22 cellular contexts compared by ENCODE assay signal in the genomic region with DNA sequence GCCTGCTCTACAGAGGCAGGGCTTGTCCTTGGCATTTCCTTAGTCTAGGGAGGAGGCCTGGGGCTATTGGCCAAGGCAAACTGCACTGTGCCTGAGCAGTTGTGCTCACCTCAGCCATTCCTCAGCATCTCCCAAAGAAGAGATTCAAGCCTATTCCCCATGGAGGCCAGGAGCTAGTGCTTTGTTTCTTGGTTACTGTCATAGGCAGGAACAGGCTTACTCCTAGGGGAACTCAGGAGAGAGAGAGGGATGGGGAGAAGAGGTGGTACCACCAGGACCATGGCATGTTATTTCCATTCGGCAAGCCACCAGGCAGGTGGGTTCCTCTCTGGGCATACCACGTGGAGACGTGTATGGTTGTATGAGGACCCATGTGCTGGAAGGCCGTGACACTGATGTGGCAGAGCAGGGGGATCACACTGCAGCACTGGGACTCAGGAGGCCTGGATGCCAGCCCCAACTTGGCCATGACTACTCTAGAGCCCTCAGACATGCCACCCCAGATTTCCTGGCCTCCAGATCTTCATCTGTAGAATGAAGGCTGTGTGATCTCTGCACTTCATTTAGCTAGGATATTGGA.
A peak's percentile ranks its signal among the peaks of the same experiment; 100 is the strongest.
DNase-seq lines count a peak whose midpoint lies in the region; ATAC-seq, FAIRE-seq and TF ChIP-seq lines count a peak whose summit lies in the region.
"Had no signal": no experiment of that assay in that cellular context is flagged by ENCODE, and none has a peak within 500 bp of the region (broad histone marks: within the 10 kb centered on the region; RNA-seq: fewer than 3 reads in every experiment).

No MANE protein-coding gene starts in this region.

- TF ChIP-seq CTCF in heart right ventricle (IDR thresholded peaks at IDR 0.05) (no peak), K562 (IDR thresholded peaks at IDR 0.05 in 2 of 3, conservative IDR thresholded peaks at IDR 0.05 in 1 of 3; ENCODE audit: insufficient read depth in 2 of 3, low read depth in 1 of 3, low read length in 3 of 3) (no peak)

- WGBS in heart right ventricle, 2 donors = 97 to 99% methylated on average over 4 of the region's 4 CpGs
- 22% methylated on average over 3 of the region's 4 CpGs for WGBS in K562 (ENCODE audit: insufficient coverage, low coverage, missing lambda C conversion rate)

- no peaks in the 10 kb centered on the region for H3K27me3 ChIP-seq in heart right ventricle
- H3K27me3 ChIP-seq in K562 (ENCODE audit: control insufficient read depth in 2 of 2, insufficient read depth in 2 of 2, low read length in 2 of 2) = no peaks in the 10 kb centered on the region; a peak in 1 of 5 replicates
- H3K27me3 ChIP-seq: BLaER1 had no signal

- H3K9me3 ChIP-seq in heart right ventricle = no peaks in the 10 kb centered on the region
- no peaks in the 10 kb centered on the region for H3K9me3 ChIP-seq in K562 (replicated peaks; ENCODE audit: control insufficient read depth, insufficient read depth, low read depth, low read length)
- H3K9me3 ChIP-seq: BLaER1, SK-N-SH had no signal

- in situ Hi-C loops in K562 (cut with MboI) = no loop called here

- peak; percentile 55 for DNase-seq in cardiac septum (ENCODE audit: low spot score)
- DNase-seq in heart right ventricle = no peak
- DNase-seq in K562 (ENCODE audit: extremely low read depth in 1 of 4, low spot score in 3 of 4) = no peak
- no peak for DNase-seq in left colon
- no peak for DNase-seq in NAMALWA (ENCODE audit: low spot score)
- no peak for DNase-seq in UCSD-AML1 (lab: John Stamatoyannopoulos, UW; ENCODE audit: unreplicated experiment)
- DNase-seq: CD4-positive, alpha-beta T cell; COR-L47; HCEC 1CT; NCI-H1105; NCI-H146; NCI-H1930; NCI-H446; NCI-H524 treated with DMSO at 0.1 percent for 48 hours; NCI-H774; PC-3; SK-N-SH had no signal

- H3K9ac ChIP-seq in K562 (ENCODE audit: insufficient read depth in 1 of 2, low read depth in 2 of 2, low read length in 2 of 2) = no peak overlapping the region
- H3K9ac ChIP-seq: BLaER1, SK-N-SH had no signal

- no peaks in the 10 kb centered on the region for H4K20me1 ChIP-seq in K562 (replicated peaks; ENCODE audit: control insufficient read depth, insufficient read depth, low read length)

- H3K27ac ChIP-seq in heart right ventricle (no peak overlapping the region), K562 (ENCODE audit: extremely low read depth, low read depth, low read length) (no peak overlapping the region)
- H3K27ac ChIP-seq: BLaER1 had no signal

- H3K4me3 ChIP-seq in heart right ventricle = no peak overlapping the region
- H3K4me3 ChIP-seq in K562 = no peak overlapping the region
- H3K4me3 ChIP-seq: BLaER1, GM12878, GM23338 had no signal

- no peaks in the 10 kb centered on the region for H3K36me3 ChIP-seq in heart right ventricle
- H3K36me3 ChIP-seq in K562 (ENCODE audit: control insufficient read depth, insufficient read depth, low read length) = no peaks in the 10 kb centered on the region

- no peak for FAIRE-seq in K562 (lab: Jason Lieb, UNC)
- FAIRE-seq: G401.6, GM12878 had no signal

- H3K9me1 ChIP-seq in K562 (ENCODE audit: control insufficient read depth, insufficient read depth, low read length) = no peaks in the 10 kb centered on the region

- no peak overlapping the region for H3K4me2 ChIP-seq in K562 (ENCODE audit: insufficient read depth, low read length)
- H3K4me2 ChIP-seq: BLaER1, GM23338, SK-N-SH had no signal

- CTCF ChIA-PET in K562 (lab: Yijun Ruan, JAX; ENCODE audit: low intra/inter-chr PET ratio) = no interaction called here

- POLR2A ChIA-PET in K562 (lab: Yijun Ruan, JAX) = interaction anchor here (1.9 kb wide), 1 partner anchor 12 kb away, joined by 6 read pairs; no protein-coding TSS in a partner anchor

- no peak for TF ChIP-seq POLR2A in K562 (conservative IDR thresholded peaks at IDR 0.05)

- H3K4me1 ChIP-seq in heart right ventricle (peaks cover 0 to 31% (median 14%) of the 10 kb centered on the region in 9 donors), K562 (replicated peaks in 1 of 2; ENCODE audit: control insufficient read depth in 2 of 2, insufficient read depth in 2 of 2, low read length in 2 of 2) (peaks cover 9 to 26% of the 10 kb centered on the region in 2 experiments)

- no peaks in the 10 kb centered on the region for H3K79me2 ChIP-seq in K562 (ENCODE audit: control insufficient read depth, insufficient read depth, low read length)

- TF ChIP-seq RAD21 in K562 (CRISPR knock-in tag; conservative IDR thresholded peaks at IDR 0.05 in 1 of 2, IDR thresholded peaks at IDR 0.05 in 1 of 2) = no peak

- no peak overlapping the region for H2AFZ ChIP-seq in K562 (ENCODE audit: low read depth, low read length)
- H2AFZ ChIP-seq: GM23338 had no signal

- no peak for TF ChIP-seq EP300 in K562 (IDR thresholded peaks at IDR 0.05; ENCODE audit: low read length)

- BruUV-seq in K562 (replicated peaks; lab: Mats Ljungman, UMichigan) = no TSS peak

- intact Hi-C loops in cardiac septum (cut with DNase I) (no loop called here), heart right ventricle (cut with DNase I) (loop anchor here in 2 of 10 donors (5.0 to 10.0 kb wide), 3 partner anchors 49 to 89 kb away; a partner anchor contains a TSS), K562 (cut with micrococcal nuclease) (no loop called here), left colon (cut with DNase I, micrococcal nuclease) (no loop called here)

- no peak for ATAC-seq in heart right ventricle
- ATAC-seq in K562 = no peak
- peak; percentile 26 for ATAC-seq in left colon
- ATAC-seq in GM19324 (IDR thresholded peaks at IDR 0.05; ENCODE audit: low FRiP score, unreplicated experiment) = no peak
- ATAC-seq: GM12878, GM23338, PC-3 had no signal

TF ChIP-seq in K562, 482 proteins besides CTCF, POLR2A, EP300 and RAD21:
- TF ChIP-seq, protein P1, sequence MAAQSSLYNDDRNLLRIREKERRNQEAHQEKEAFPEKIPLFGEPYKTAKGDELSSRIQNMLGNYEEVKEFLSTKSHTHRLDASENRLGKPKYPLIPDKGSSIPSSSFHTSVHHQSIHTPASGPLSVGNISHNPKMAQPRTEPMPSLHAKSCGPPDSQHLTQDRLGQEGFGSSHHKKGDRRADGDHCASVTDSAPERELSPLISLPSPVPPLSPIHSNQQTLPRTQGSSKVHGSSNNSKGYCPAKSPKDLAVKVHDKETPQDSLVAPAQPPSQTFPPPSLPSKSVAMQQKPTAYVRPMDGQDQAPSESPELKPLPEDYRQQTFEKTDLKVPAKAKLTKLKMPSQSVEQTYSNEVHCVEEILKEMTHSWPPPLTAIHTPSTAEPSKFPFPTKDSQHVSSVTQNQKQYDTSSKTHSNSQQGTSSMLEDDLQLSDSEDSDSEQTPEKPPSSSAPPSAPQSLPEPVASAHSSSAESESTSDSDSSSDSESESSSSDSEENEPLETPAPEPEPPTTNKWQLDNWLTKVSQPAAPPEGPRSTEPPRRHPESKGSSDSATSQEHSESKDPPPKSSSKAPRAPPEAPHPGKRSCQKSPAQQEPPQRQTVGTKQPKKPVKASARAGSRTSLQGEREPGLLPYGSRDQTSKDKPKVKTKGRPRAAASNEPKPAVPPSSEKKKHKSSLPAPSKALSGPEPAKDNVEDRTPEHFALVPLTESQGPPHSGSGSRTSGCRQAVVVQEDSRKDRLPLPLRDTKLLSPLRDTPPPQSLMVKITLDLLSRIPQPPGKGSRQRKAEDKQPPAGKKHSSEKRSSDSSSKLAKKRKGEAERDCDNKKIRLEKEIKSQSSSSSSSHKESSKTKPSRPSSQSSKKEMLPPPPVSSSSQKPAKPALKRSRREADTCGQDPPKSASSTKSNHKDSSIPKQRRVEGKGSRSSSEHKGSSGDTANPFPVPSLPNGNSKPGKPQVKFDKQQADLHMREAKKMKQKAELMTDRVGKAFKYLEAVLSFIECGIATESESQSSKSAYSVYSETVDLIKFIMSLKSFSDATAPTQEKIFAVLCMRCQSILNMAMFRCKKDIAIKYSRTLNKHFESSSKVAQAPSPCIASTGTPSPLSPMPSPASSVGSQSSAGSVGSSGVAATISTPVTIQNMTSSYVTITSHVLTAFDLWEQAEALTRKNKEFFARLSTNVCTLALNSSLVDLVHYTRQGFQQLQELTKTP (IDR thresholded peaks at IDR 0.05; ENCODE audit: low read depth in 1 of 2, partially characterized antibody in 2 of 2) = no peak
- no peak for TF ChIP-seq ZNF217 (CRISPR knock-in tag; IDR thresholded peaks at IDR 0.05)
- no peak for TF ChIP-seq ZNF224 (CRISPR knock-in tag; IDR thresholded peaks at IDR 0.05)
- 0 out of 2 replicates have a peak, but pooled peaks have one; percentile 21 for TF ChIP-seq GTF2A2 (tag; IDR thresholded peaks at IDR 0.05)
- TF ChIP-seq SRSF9 (IDR thresholded peaks at IDR 0.05; ENCODE audit: borderline replicate concordance, low read depth, low read length) = no peak
- TF ChIP-seq, protein P2, sequence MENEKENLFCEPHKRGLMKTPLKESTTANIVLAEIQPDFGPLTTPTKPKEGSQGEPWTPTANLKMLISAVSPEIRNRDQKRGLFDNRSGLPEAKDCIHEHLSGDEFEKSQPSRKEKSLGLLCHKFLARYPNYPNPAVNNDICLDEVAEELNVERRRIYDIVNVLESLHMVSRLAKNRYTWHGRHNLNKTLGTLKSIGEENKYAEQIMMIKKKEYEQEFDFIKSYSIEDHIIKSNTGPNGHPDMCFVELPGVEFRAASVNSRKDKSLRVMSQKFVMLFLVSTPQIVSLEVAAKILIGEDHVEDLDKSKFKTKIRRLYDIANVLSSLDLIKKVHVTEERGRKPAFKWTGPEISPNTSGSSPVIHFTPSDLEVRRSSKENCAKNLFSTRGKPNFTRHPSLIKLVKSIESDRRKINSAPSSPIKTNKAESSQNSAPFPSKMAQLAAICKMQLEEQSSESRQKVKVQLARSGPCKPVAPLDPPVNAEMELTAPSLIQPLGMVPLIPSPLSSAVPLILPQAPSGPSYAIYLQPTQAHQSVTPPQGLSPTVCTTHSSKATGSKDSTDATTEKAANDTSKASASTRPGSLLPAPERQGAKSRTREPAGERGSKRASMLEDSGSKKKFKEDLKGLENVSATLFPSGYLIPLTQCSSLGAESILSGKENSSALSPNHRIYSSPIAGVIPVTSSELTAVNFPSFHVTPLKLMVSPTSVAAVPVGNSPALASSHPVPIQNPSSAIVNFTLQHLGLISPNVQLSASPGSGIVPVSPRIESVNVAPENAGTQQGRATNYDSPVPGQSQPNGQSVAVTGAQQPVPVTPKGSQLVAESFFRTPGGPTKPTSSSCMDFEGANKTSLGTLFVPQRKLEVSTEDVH (IDR thresholded peaks at IDR 0.05; ENCODE audit: low read depth, partially characterized antibody) = no peak
TF ChIP-seq in K562: peak in this region for 1.
